Comparison of ENCODE assay signal across 8 cellular contexts in genomic region chr10:17877121-17877520, GRCh38.
"Had no signal": no experiment of that assay in that cellular context is flagged by ENCODE, and none has a peak within 500 bp of the region (broad histone marks: within the 10 kb centered on the region; RNA-seq: fewer than 3 reads in every experiment).

No MANE protein-coding gene starts in this region.

- FAIRE-seq: H1, H54, HTR-8/SVneo, K562 had no signal

- H3K4me3 ChIP-seq: GM23338, K562 had no signal

- ATAC-seq: GM23338, K562 had no signal

- DNase-seq: H9, HCEC 1CT, IMR-90 had no signal
